8 cellular contexts compared by ENCODE assay signal in the genomic region with DNA sequence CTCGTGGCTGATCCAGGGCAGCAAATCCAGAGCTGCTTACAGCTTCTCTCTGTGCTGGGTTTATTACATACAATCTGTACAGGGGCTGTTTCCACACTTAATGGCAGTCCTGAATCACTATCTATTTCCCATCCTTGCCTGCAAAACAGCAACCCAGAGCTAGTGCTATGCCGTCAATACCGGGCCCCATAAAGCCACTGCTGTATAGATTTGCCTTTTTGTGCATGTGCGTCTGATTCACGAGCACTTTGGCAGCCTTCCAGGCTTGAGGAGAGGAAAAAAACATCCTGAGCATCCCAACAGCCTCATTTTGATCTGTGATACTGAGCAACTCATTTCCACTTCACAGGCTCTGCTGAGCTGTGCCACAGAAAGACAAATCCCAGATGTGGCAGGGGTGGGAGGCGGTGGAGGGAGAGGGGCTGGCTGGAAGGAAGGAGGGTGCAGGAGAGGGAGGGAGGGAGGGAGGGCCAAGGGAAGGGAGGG.
A peak's percentile ranks its signal among the peaks of the same experiment; 100 is the strongest.
DNase-seq lines count a peak whose midpoint lies in the region; ATAC-seq and TF ChIP-seq lines count a peak whose summit lies in the region.

No MANE protein-coding gene starts in this region.

- H3K4me1 ChIP-seq in GM23248 (ENCODE audit: insufficient read depth) = peaks cover 7% of the 10 kb centered on the region
- H3K4me1 ChIP-seq in neuronal stem cell (ENCODE audit: control insufficient read depth in 2 of 2, insufficient read depth in 1 of 2, low read depth in 1 of 2, low read length in 2 of 2) = peaks cover 15 to 33% of the 10 kb centered on the region in 2 donors
- H3K4me1 ChIP-seq in tibial nerve = peaks cover 5 to 40% (median 17%) of the 10 kb centered on the region in 4 donors

- H2BK120ac ChIP-seq in neuronal stem cell (ENCODE audit: low read depth, low read length) = no peak overlapping the region

- 18 to 25% methylated on average over 5 to 6 of the region's 6 CpGs for WGBS in GM23248 (ENCODE audit: low coverage in 1 of 2, low lambda C conversion rate in 2 of 2, missing lambda C conversion rate in 2 of 2), 2 experiments
- no CpG with 5 or more reads among the region's 6 CpGs for WGBS in neuronal stem cell (ENCODE audit: extremely low coverage in 2 of 2, insufficient read length in 2 of 2, insufficient replicate concordance in 1 of 2), 2 donors
- WGBS in tibial nerve, 2 donors = 8 to 10% methylated on average over 6 of the region's 6 CpGs

- no peak overlapping the region for H2BK15ac ChIP-seq in neuronal stem cell (ENCODE audit: low read length)

- H3K18ac ChIP-seq in neuronal stem cell (ENCODE audit: low read length) = no peak overlapping the region

- H2BK12ac ChIP-seq in neuronal stem cell (ENCODE audit: low read length) = no peak overlapping the region

- H3K14ac ChIP-seq in neuronal stem cell (ENCODE audit: low read length) = no peak overlapping the region

- H4K8ac ChIP-seq in neuronal stem cell (ENCODE audit: low read depth, low read length) = no peak overlapping the region

- in situ Hi-C loops in GM23248 (cut with MboI) = no loop called here

- H3K9me3 ChIP-seq in GM23248 (ENCODE audit: low read depth) (no peaks in the 10 kb centered on the region), neuronal stem cell (replicated peaks in 1 of 2; ENCODE audit: control insufficient read depth in 2 of 2, insufficient read depth in 1 of 2, low read depth in 1 of 2, low read length in 2 of 2) (no peaks in the 10 kb centered on the region), tibial nerve (no peaks in the 10 kb centered on the region)

- H3K27ac Mint-ChIP-seq in glutamatergic neuron (ENCODE audit: unreplicated experiment) = no peak overlapping the region

- H3K36me3 Mint-ChIP-seq in glutamatergic neuron (ENCODE audit: unreplicated experiment) = no peaks in the 10 kb centered on the region

- H4K20me1 ChIP-seq in GM23248 (ENCODE audit: insufficient read depth) = no peaks in the 10 kb centered on the region

- H3K79me2 ChIP-seq in GM23248 (ENCODE audit: insufficient read depth) = no peaks in the 10 kb centered on the region

- H2AFZ ChIP-seq in GM23248 (no peak overlapping the region), neuronal stem cell (ENCODE audit: low read length) (peak overlapping the region; percentile 20)

- H3K9ac ChIP-seq in GM23248 (peak overlapping the region; percentile 25), neuronal stem cell (ENCODE audit: low read depth, low read length, poor library complexity) (no peak overlapping the region)

- no peak overlapping the region for H3K4ac ChIP-seq in neuronal stem cell (ENCODE audit: low read length)

- H3K27me3 Mint-ChIP-seq in glutamatergic neuron (ENCODE audit: unreplicated experiment) = no peaks in the 10 kb centered on the region

- ATAC-seq in GM18520 (IDR thresholded peaks at IDR 0.05; ENCODE audit: unreplicated experiment) = no peak

- no peak overlapping the region for H2BK5ac ChIP-seq in neuronal stem cell (ENCODE audit: low read length)

- H3K36me3 ChIP-seq in GM23248 (ENCODE audit: low read depth) = no peaks in the 10 kb centered on the region
- no peaks in the 10 kb centered on the region for H3K36me3 ChIP-seq in neuronal stem cell (replicated peaks in 1 of 2; ENCODE audit: control insufficient read depth in 2 of 2, insufficient read depth in 2 of 2, low read length in 2 of 2)
- no peaks in the 10 kb centered on the region for H3K36me3 ChIP-seq in tibial nerve

- H4K91ac ChIP-seq in neuronal stem cell (ENCODE audit: low read depth, low read length, poor library complexity) = no peak overlapping the region

- peaks cover 2% of the 10 kb centered on the region for H3K9me3 Mint-ChIP-seq in glutamatergic neuron (ENCODE audit: unreplicated experiment)

- TF ChIP-seq CTCF in tibial nerve (IDR thresholded peaks at IDR 0.05) (no peak), glutamatergic neuron (IDR thresholded peaks at IDR 0.05; ENCODE audit: partially characterized antibody, unreplicated experiment) (no peak)

- peaks cover 17% of the 10 kb centered on the region for H3F3A ChIP-seq in GM23248 (ENCODE audit: insufficient read depth)

- no peak for TF ChIP-seq POLR2A in tibial nerve (IDR thresholded peaks at IDR 0.05)

- peak; percentile 96 for DNase-seq in GM23248
- peak; percentile 40 for DNase-seq in NCI-H2196 treated with DMSO at 0.1 percent for 48 hours (lab: John Stamatoyannopoulos, UW; ENCODE audit: unreplicated experiment)
- DNase-seq in activated T-cell treated with anti-CD3 and anti-CD28 coated beads for 48 hours (ENCODE audit: low read depth) = peak; percentile 27
- peak; percentile 85 for DNase-seq in fibroblast of gingiva (ENCODE audit: low read depth)
- no peak for DNase-seq in neuronal stem cell (ENCODE audit: low spot score)
- peak; percentile 58 to 82 for DNase-seq in tibial nerve (ENCODE audit: low spot score in 2 of 2)
- DNase-seq in glutamatergic neuron = no peak

- no peak overlapping the region for H3K4me3 Mint-ChIP-seq in glutamatergic neuron (ENCODE audit: unreplicated experiment)

- peak in 1 of 2 donors; percentile 69 for TF ChIP-seq EP300 in tibial nerve (IDR thresholded peaks at IDR 0.05)

- no peak overlapping the region for H3K4me3 ChIP-seq in GM23248
- H3K4me3 ChIP-seq in neuronal stem cell (ENCODE audit: low read length in 2 of 2) = no peak overlapping the region
- H3K4me3 ChIP-seq in tibial nerve = no peak overlapping the region

- H3K9me2 ChIP-seq in GM23248 (ENCODE audit: insufficient read depth) = no peaks in the 10 kb centered on the region

- H3K4me1 Mint-ChIP-seq in glutamatergic neuron (ENCODE audit: low read depth, unreplicated experiment) = peaks cover 30% of the 10 kb centered on the region

- H3K27me3 ChIP-seq in GM23248 (replicated peaks; ENCODE audit: insufficient read depth) (no peaks in the 10 kb centered on the region), neuronal stem cell (ENCODE audit: control insufficient read depth in 3 of 3, insufficient read depth in 3 of 3, low read depth in 1 of 3, low read length in 3 of 3) (no peaks in the 10 kb centered on the region), tibial nerve (no peaks in the 10 kb centered on the region)

- H3K27ac ChIP-seq in GM23248 (peak overlapping the region; percentile 54), neuronal stem cell (replicated peaks; ENCODE audit: low read length) (no peak overlapping the region), tibial nerve (peak overlapping the region; percentile 1 to 88 (median 77))

- H3K4me2 ChIP-seq in GM23248 (ENCODE audit: unreplicated experiment) = no peak overlapping the region
- H3K4me2 ChIP-seq in neuronal stem cell (ENCODE audit: insufficient read depth, low read length, poor library complexity, severe bottlenecking) = no peak overlapping the region

- no peak overlapping the region for H3K23ac ChIP-seq in neuronal stem cell (ENCODE audit: low read depth, low read length, poor library complexity)

- no peaks in the 10 kb centered on the region for H3K79me1 ChIP-seq in neuronal stem cell (ENCODE audit: low read depth, low read length)

- peak overlapping the region; percentile 18 for H2AK5ac ChIP-seq in neuronal stem cell (ENCODE audit: low read depth, low read length)

Comparison
In these comparisons a context has a peak if more than half of its experiments do, and no peak if none do; other contexts are left out.
1. DNase-seq: peak in GM23248 (single experiment), NCI-H2196 treated with DMSO at 0.1 percent for 48 hours (single experiment), activated T-cell treated with anti-CD3 and anti-CD28 coated beads for 48 hours (single experiment), fibroblast of gingiva (single experiment) and tibial nerve (2 of 2); none in neuronal stem cell (single experiment) and glutamatergic neuron (single experiment).